Comparison of ENCODE assay signal across 16 cellular contexts in the genomic region with DNA sequence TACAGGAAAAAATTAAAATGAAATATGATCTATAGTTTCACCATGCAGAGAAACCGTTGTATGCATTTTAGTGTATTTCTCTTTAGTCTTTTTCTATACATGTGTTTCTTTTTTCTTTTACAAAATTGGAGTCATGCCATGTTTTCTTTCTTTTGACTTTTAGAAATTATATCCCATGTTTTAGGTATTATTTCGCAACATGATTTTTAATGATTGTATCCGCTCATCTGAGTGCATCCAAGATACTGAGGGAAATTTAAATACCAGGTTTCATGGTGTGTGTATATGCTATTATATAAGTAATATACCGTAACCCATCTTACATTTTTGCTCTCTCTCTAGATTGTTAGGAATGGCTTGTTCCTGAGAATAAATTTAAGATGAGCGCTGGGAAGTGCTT.
DNase-seq lines count a peak whose midpoint lies in the region; TF ChIP-seq lines count a peak whose summit lies in the region.
"Had no signal": no experiment of that assay in that cellular context is flagged by ENCODE, and none has a peak within 500 bp of the region (broad histone marks: within the 10 kb centered on the region; RNA-seq: fewer than 3 reads in every experiment).

No MANE protein-coding gene starts in this region.

- 97 to 100% methylated on average over 1 to 4 of the region's 5 CpGs for WGBS in endodermal cell (ENCODE audit: insufficient coverage in 1 of 2, insufficient read length in 1 of 2), 2 experiments

- H3K9me3 ChIP-seq in OCI-LY3 (ENCODE audit: insufficient read depth, low read length): no peaks in the 10 kb centered on the region
- no peaks in the 10 kb centered on the region for H3K9me3 ChIP-seq in endodermal cell (ENCODE audit: control insufficient read depth, low read length)
- H3K9me3 ChIP-seq in tibial artery: no peaks in the 10 kb centered on the region

- H3K4me1 ChIP-seq in OCI-LY3 (ENCODE audit: low read length) (peaks cover 23% of the 10 kb centered on the region), endodermal cell (ENCODE audit: control insufficient read depth, insufficient read depth, low read length) (no peaks in the 10 kb centered on the region), tibial artery (peaks cover 0 to 16% (median 2%) of the 10 kb centered on the region in 4 donors)

- H3K4me1 Mint-ChIP-seq in HFFc6 (ENCODE audit: low read depth): peaks cover 20% of the 10 kb centered on the region
- peaks cover 18% of the 10 kb centered on the region for H3K4me1 Mint-ChIP-seq in endodermal cell
- H3K4me1 Mint-ChIP-seq in T-helper 2 cell treated with Interferon-gamma antibody and Interleukin-4, amounts not matched to agents 5 μg/mL and 100 μg/mL, for 36 hours (ENCODE audit: low read depth): no peaks in the 10 kb centered on the region
- H3K4me1 Mint-ChIP-seq: CD4-positive, alpha-beta memory T cell had no signal

- no peaks in the 10 kb centered on the region for H4K20me1 ChIP-seq in OCI-LY3 (ENCODE audit: insufficient read depth, low read length)

- H3K9ac ChIP-seq in OCI-LY3 (ENCODE audit: low read length) (no peak overlapping the region), endodermal cell (ENCODE audit: extremely low read depth, low read length, poor library complexity, severe bottlenecking) (no peak overlapping the region)

- intact Hi-C loops in tibial artery (cut with DNase I; ENCODE audit: low total_unique reads): no loop called here

- peaks cover 23% of the 10 kb centered on the region for H3K36me3 Mint-ChIP-seq in HFFc6 (ENCODE audit: low read depth)
- H3K36me3 Mint-ChIP-seq in endodermal cell (ENCODE audit: low read depth): peaks cover 13% of the 10 kb centered on the region
- no peaks in the 10 kb centered on the region for H3K36me3 Mint-ChIP-seq in T-helper 2 cell treated with Interferon-gamma antibody and Interleukin-4, amounts not matched to agents 5 μg/mL and 100 μg/mL, for 36 hours (ENCODE audit: low read depth)
- H3K36me3 Mint-ChIP-seq: CD4-positive, alpha-beta memory T cell had no signal

- peak overlapping the region; percentile 64 for H3K4me2 ChIP-seq in OCI-LY3 (ENCODE audit: low read length)

- no peak overlapping the region for H3K27ac ChIP-seq in OCI-LY3 (ENCODE audit: low read length)
- no peak overlapping the region for H3K27ac ChIP-seq in endodermal cell (ENCODE audit: low read depth, low read length)
- H3K27ac ChIP-seq in tibial artery: peak overlapping the region; percentile 65

- peak overlapping the region; percentile 69 for H3K4me3 ChIP-seq in OCI-LY3 (ENCODE audit: low read length)
- H3K4me3 ChIP-seq in endodermal cell (ENCODE audit: low read length): no peak overlapping the region
- peak overlapping the region in 1 of 2 donors; percentile 30 for H3K4me3 ChIP-seq in tibial artery

- no peaks in the 10 kb centered on the region for H3K27me3 ChIP-seq in OCI-LY3 (ENCODE audit: low read depth, low read length)
- H3K27me3 ChIP-seq in endodermal cell (ENCODE audit: control insufficient read depth, insufficient read depth, low read length, poor library complexity, severe bottlenecking): no peaks in the 10 kb centered on the region
- H3K27me3 ChIP-seq in tibial artery: no peaks in the 10 kb centered on the region

- H3K27me3 Mint-ChIP-seq in HFFc6 (ENCODE audit: insufficient read depth) (no peaks in the 10 kb centered on the region; the same call in 1 of the 2 replicates), endodermal cell (ENCODE audit: insufficient read depth) (no peaks in the 10 kb centered on the region)
- H3K27me3 Mint-ChIP-seq in T-helper 2 cell treated with Interferon-gamma antibody and Interleukin-4, amounts not matched to agents 5 μg/mL and 100 μg/mL, for 36 hours (ENCODE audit: low read depth): peaks cover 7% of the 10 kb centered on the region

- TF ChIP-seq CTCF in HFFc6 (IDR thresholded peaks at IDR 0.05) (no peak), OCI-LY3 (IDR thresholded peaks at IDR 0.05; ENCODE audit: low read depth, low read length) (no peak), endodermal cell (conservative IDR thresholded peaks at IDR 0.05) (no peak), tibial artery (IDR thresholded peaks at IDR 0.05) (no peak)

- peak overlapping the region; percentile 67 for H2AFZ ChIP-seq in OCI-LY3 (ENCODE audit: low read depth, low read length)

- H3K36me3 ChIP-seq in OCI-LY3 (replicated peaks; ENCODE audit: low read depth, low read length) (no peaks in the 10 kb centered on the region), endodermal cell (ENCODE audit: control insufficient read depth, insufficient read depth, low read length) (peaks cover 7% of the 10 kb centered on the region), tibial artery (peaks cover 20 to 41% (median 24%) of the 10 kb centered on the region in 3 donors)

- no peak for DNase-seq in HFFc6
- no peak for DNase-seq in endodermal cell
- DNase-seq in tibial artery: no peak
- no peak for DNase-seq in T-helper 2 cell treated with Interferon-gamma antibody and Interleukin-4, amounts not matched to agents 5 μg/mL and 100 μg/mL, for 36 hours (ENCODE audit: low spot score)
- DNase-seq in NCI-H748 treated with DMSO at 0.1 percent for 48 hours (lab: John Stamatoyannopoulos, UW): no peak
- no peak for DNase-seq in NCI-H2196 (lab: John Stamatoyannopoulos, UW; ENCODE audit: unreplicated experiment)
- DNase-seq: C1 segment of cervical spinal cord; Calu3; CD4-positive, alpha-beta memory T cell; COR-L47; DMS53; DMS79 treated with DMSO at 0.1 percent for 48 hours; GF-D8; GOT3; HCEC 1CT had no signal

- H3K9me3 Mint-ChIP-seq in HFFc6: no peaks in the 10 kb centered on the region
- H3K9me3 Mint-ChIP-seq in endodermal cell: no peaks in the 10 kb centered on the region
- no peaks in the 10 kb centered on the region for H3K9me3 Mint-ChIP-seq in T-helper 2 cell treated with Interferon-gamma antibody and Interleukin-4, amounts not matched to agents 5 μg/mL and 100 μg/mL, for 36 hours
- H3K9me3 Mint-ChIP-seq: CD4-positive, alpha-beta memory T cell had no signal

- H3K4me3 Mint-ChIP-seq in HFFc6 (no peak overlapping the region), endodermal cell (no peak overlapping the region)
- H3K4me3 Mint-ChIP-seq in T-helper 2 cell treated with Interferon-gamma antibody and Interleukin-4, amounts not matched to agents 5 μg/mL and 100 μg/mL, for 36 hours: no peak overlapping the region
- H3K4me3 Mint-ChIP-seq: CD4-positive, alpha-beta memory T cell had no signal

- no peaks in the 10 kb centered on the region for H3K79me2 ChIP-seq in OCI-LY3 (ENCODE audit: low read length)

- H3K27ac Mint-ChIP-seq in HFFc6: 0 out of 2 replicates have a peak overlapping the region, but pooled peaks have one; percentile 88
- H3K27ac Mint-ChIP-seq in endodermal cell: peak overlapping the region; percentile 42
- H3K27ac Mint-ChIP-seq in T-helper 2 cell treated with Interferon-gamma antibody and Interleukin-4, amounts not matched to agents 5 μg/mL and 100 μg/mL, for 36 hours: no peak overlapping the region
- H3K27ac Mint-ChIP-seq: CD4-positive, alpha-beta memory T cell had no signal

Comparison
In these comparisons a context has a peak if more than half of its experiments do, and no peak if none do; other contexts are left out.
1. H3K27ac ChIP-seq: peak in tibial artery (2 of 2); none in OCI-LY3 (single experiment) and endodermal cell (single experiment).